ENCODE assay signal across 8 cellular contexts in genomic region chr11:76782526-76783293, GRCh38. TPM values are rescaled to one million over a fixed set of nuclear protein-coding genes. Genes with fewer than 3 reads are reported as not detected.
DNase-seq lines count a peak whose midpoint lies in the region; ATAC-seq, FAIRE-seq and TF ChIP-seq lines count a peak whose summit lies in the region.

No MANE protein-coding gene starts in this region.

- POLR2A ChIA-PET in K562 (lab: Yijun Ruan, JAX): interaction anchor here (0.6 to 2.2 kb wide), 6 partner anchors 19 to 82 kb away, joined by 3 to 7 read pairs (median 4); no protein-coding TSS in a partner anchor

- peaks cover 33 to 49% of the 10 kb centered on the region in 2 experiments for H3K4me1 ChIP-seq in K562 (replicated peaks in 1 of 2; ENCODE audit: control insufficient read depth in 2 of 2, insufficient read depth in 2 of 2, low read length in 2 of 2)

- peak overlapping the region; percentile 50; the same call in 2 of the 3 replicates for H3K27ac ChIP-seq in K562 (ENCODE audit: extremely low read depth, low read depth, low read length)

- in situ Hi-C loops in K562 (cut with MboI): loop anchor here (5.0 kb wide), 1 partner anchor 45 kb away; no protein-coding TSS in a partner anchor

- H3K79me2 ChIP-seq in K562 (ENCODE audit: control insufficient read depth, insufficient read depth, low read length): peaks cover 45% of the 10 kb centered on the region

- no peaks in the 10 kb centered on the region for H3K27me3 ChIP-seq in K562 (ENCODE audit: control insufficient read depth in 2 of 2, insufficient read depth in 2 of 2, low read length in 2 of 2)

- CTCF ChIA-PET in K562 (lab: Yijun Ruan, JAX; ENCODE audit: low intra/inter-chr PET ratio): no interaction called here

- no peak for TF ChIP-seq RAD21 in K562 (CRISPR knock-in tag; conservative IDR thresholded peaks at IDR 0.05 in 1 of 2, IDR thresholded peaks at IDR 0.05 in 1 of 2)

- BruUV-seq in K562 (replicated peaks; lab: Mats Ljungman, UMichigan): TSS peak; percentile 87

- peak overlapping the region; percentile 71 for H3K4me3 ChIP-seq in K562

- ATAC-seq in K562: peak; percentile 78
- no peak for ATAC-seq in GM19023 (IDR thresholded peaks at IDR 0.05; ENCODE audit: unreplicated experiment)

- H3K9ac ChIP-seq in K562 (ENCODE audit: insufficient read depth in 1 of 2, low read depth in 2 of 2, low read length in 2 of 2): peak overlapping the region; percentile 85 to 99

- H3K36me3 ChIP-seq in K562 (ENCODE audit: control insufficient read depth, insufficient read depth, low read length): peaks cover 9% of the 10 kb centered on the region; the same call in 2 of the 3 replicates

- DNase-seq in GM04503 (ENCODE audit: low read depth) (peak; percentile 63), Kasumi-1 (lab: John Stamatoyannopoulos, UW) (peak; percentile 79 to 84), RCC 7860 (ENCODE audit: low spot score) (peak; percentile 78), K562 (ENCODE audit: extremely low read depth in 1 of 4, low spot score in 3 of 4) (peak; percentile 92 to 95 (median 92)), hippocampal formation (lab: John Stamatoyannopoulos, UW) (peak; percentile 36 to 56), pulmonary artery endothelial cell (ENCODE audit: low read depth, low spot score) (peak; percentile 75), GOT3 (lab: John Stamatoyannopoulos, UW) (no peak)

- peak overlapping the region; percentile 96 for H2AFZ ChIP-seq in K562 (ENCODE audit: low read depth, low read length)

- WGBS in K562 (ENCODE audit: insufficient coverage, low coverage, missing lambda C conversion rate): 2% methylated on average over 18 of the region's 38 CpGs

- H4K20me1 ChIP-seq in K562 (replicated peaks; ENCODE audit: control insufficient read depth, insufficient read depth, low read length): peaks cover 12% of the 10 kb centered on the region

- H3K4me2 ChIP-seq in K562 (ENCODE audit: insufficient read depth, low read length): peak overlapping the region; percentile 92

- FAIRE-seq in RCC 7860 (lab: Jason Lieb, UNC): no peak
- peak; percentile 82 for FAIRE-seq in K562 (lab: Jason Lieb, UNC)

- no peak; the same call in 1 of the 2 replicates for TF ChIP-seq EP300 in K562 (IDR thresholded peaks at IDR 0.05; ENCODE audit: low read length)

- no peaks in the 10 kb centered on the region; the same call in 1 of the 2 replicates for H3K9me3 ChIP-seq in K562 (replicated peaks; ENCODE audit: control insufficient read depth, insufficient read depth, low read depth, low read length)

- TF ChIP-seq CTCF in K562 (IDR thresholded peaks at IDR 0.05 in 2 of 3, conservative IDR thresholded peaks at IDR 0.05 in 1 of 3; ENCODE audit: insufficient read depth in 2 of 3, low read depth in 1 of 3, low read length in 3 of 3): no peak; a peak in 1 of 6 replicates

- H3K9me1 ChIP-seq in K562 (ENCODE audit: control insufficient read depth, insufficient read depth, low read length): peaks cover 3% of the 10 kb centered on the region

- intact Hi-C loops in K562 (cut with micrococcal nuclease): no loop called here

- TF ChIP-seq POLR2A in K562 (conservative IDR thresholded peaks at IDR 0.05): peak; percentile 76

TF ChIP-seq in K562, 482 proteins besides CTCF, POLR2A, EP300 and RAD21 (continues in another document):
- TF ChIP-seq SLC30A9 (CRISPR knock-in tag; IDR thresholded peaks at IDR 0.05) (no peak), ELK3 (CRISPR knock-in tag; IDR thresholded peaks at IDR 0.05) (no peak), FOXM1 (IDR thresholded peaks at IDR 0.05; ENCODE audit: low read depth) (no peak), FOXM1 (CRISPR knock-in tag; IDR thresholded peaks at IDR 0.05; ENCODE audit: low read depth) (no peak), HNRNPK (IDR thresholded peaks at IDR 0.05; ENCODE audit: low read depth, low read length, poor library complexity, severe bottlenecking) (no peak), RBM22 (IDR thresholded peaks at IDR 0.05; ENCODE audit: low read depth, low read length, poor library complexity, severe bottlenecking) (no peak), PURB (CRISPR knock-in tag; IDR thresholded peaks at IDR 0.05; ENCODE audit: low read depth) (no peak), NFIC (IDR thresholded peaks at IDR 0.05) (peak; percentile 49; the same call in 1 of the 2 replicates), SNIP1 (IDR thresholded peaks at IDR 0.05; ENCODE audit: low read depth) (no peak), SRSF3 (IDR thresholded peaks at IDR 0.05; ENCODE audit: insufficient read depth, low read length) (no peak), RHOXF2B (CRISPR knock-in tag; conservative IDR thresholded peaks at IDR 0.05) (no peak), ZC3H4 (CRISPR knock-in tag; IDR thresholded peaks at IDR 0.05; ENCODE audit: borderline replicate concordance) (no peak)
- TF ChIP-seq, protein P1, sequence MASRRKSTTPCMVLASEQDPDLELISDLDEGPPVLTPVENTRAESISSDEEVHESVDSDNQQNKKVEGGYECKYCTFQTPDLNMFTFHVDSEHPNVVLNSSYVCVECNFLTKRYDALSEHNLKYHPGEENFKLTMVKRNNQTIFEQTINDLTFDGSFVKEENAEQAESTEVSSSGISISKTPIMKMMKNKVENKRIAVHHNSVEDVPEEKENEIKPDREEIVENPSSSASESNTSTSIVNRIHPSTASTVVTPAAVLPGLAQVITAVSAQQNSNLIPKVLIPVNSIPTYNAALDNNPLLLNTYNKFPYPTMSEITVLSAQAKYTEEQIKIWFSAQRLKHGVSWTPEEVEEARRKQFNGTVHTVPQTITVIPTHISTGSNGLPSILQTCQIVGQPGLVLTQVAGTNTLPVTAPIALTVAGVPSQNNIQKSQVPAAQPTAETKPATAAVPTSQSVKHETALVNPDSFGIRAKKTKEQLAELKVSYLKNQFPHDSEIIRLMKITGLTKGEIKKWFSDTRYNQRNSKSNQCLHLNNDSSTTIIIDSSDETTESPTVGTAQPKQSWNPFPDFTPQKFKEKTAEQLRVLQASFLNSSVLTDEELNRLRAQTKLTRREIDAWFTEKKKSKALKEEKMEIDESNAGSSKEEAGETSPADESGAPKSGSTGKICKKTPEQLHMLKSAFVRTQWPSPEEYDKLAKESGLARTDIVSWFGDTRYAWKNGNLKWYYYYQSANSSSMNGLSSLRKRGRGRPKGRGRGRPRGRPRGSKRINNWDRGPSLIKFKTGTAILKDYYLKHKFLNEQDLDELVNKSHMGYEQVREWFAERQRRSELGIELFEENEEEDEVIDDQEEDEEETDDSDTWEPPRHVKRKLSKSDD (conservative IDR thresholded peaks at IDR 0.05; ENCODE audit: low read length): no peak
- TF ChIP-seq, protein P2, sequence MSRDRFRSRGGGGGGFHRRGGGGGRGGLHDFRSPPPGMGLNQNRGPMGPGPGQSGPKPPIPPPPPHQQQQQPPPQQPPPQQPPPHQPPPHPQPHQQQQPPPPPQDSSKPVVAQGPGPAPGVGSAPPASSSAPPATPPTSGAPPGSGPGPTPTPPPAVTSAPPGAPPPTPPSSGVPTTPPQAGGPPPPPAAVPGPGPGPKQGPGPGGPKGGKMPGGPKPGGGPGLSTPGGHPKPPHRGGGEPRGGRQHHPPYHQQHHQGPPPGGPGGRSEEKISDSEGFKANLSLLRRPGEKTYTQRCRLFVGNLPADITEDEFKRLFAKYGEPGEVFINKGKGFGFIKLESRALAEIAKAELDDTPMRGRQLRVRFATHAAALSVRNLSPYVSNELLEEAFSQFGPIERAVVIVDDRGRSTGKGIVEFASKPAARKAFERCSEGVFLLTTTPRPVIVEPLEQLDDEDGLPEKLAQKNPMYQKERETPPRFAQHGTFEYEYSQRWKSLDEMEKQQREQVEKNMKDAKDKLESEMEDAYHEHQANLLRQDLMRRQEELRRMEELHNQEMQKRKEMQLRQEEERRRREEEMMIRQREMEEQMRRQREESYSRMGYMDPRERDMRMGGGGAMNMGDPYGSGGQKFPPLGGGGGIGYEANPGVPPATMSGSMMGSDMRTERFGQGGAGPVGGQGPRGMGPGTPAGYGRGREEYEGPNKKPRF (IDR thresholded peaks at IDR 0.05; ENCODE audit: low read depth, low read length): no peak
- TF ChIP-seq, protein P3, sequence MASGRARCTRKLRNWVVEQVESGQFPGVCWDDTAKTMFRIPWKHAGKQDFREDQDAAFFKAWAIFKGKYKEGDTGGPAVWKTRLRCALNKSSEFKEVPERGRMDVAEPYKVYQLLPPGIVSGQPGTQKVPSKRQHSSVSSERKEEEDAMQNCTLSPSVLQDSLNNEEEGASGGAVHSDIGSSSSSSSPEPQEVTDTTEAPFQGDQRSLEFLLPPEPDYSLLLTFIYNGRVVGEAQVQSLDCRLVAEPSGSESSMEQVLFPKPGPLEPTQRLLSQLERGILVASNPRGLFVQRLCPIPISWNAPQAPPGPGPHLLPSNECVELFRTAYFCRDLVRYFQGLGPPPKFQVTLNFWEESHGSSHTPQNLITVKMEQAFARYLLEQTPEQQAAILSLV (tag; IDR thresholded peaks at IDR 0.05): no peak

RNA-seq across cellular contexts. Expression of gene TSKU, which starts 0.4 kb away (rescaled TPM):
- 11.1 and 28.4 TPM in 2 replicates for total RNA-seq in K562 (2011; cell fraction: chromatin; rRNA removed; ENCODE audit: low replicate concordance)
- total RNA-seq in K562 (2011; cell fraction: nucleolus; rRNA removed): 25.8 and 29.7 TPM in 2 replicates
- 21.8 and 26.4 TPM in 2 replicates for total RNA-seq in K562 (2011; cell fraction: nucleoplasm; rRNA removed)
- 8.4 and 14.1 TPM in 2 replicates for total RNA-seq in K562 (2014; rRNA removed)
- total RNA-seq in K562 (2014; rRNA removed; fragmentation: Illumina TruSeq; extraction: Trizol): 3.3 and 4.2 TPM in 2 replicates
- total RNA-seq in K562 (2015; rRNA removed; fragmentation: Illumina TruSeq; extraction: Trizol): 6.6 and 6.8 TPM in 2 replicates
- 11.9 and 14.1 TPM in 2 replicates for total RNA-seq in K562 (2021)
- 10.1 and 13.8 TPM in 2 replicates for polyA plus RNA-seq in K562 (2011; rRNA removed)
- polyA plus RNA-seq in K562 (2011; cell fraction: cytosol; rRNA removed): 13.9 and 37.3 TPM in 2 replicates
- 7.1 and 14.0 TPM in 2 replicates for polyA plus RNA-seq in K562 (2011; cell fraction: nucleus; rRNA removed)
- 11.1 and 12.1 TPM in 2 replicates for polyA plus RNA-seq in K562 (2012)
- 8.4 and 12.1 TPM in 2 replicates for polyA plus RNA-seq in K562 (2014; fragmentation: Illumina TruSeq; extraction: Trizol)
- polyA plus RNA-seq in K562 (2014; fragmentation: Nextera tagmentation; extraction: Ambion mirVana): 1 to 10 TPM in 1 of 2 experiments, under 1 TPM in 1; 0.60 to 1.0 TPM
- polyA plus RNA-seq in K562 (2014; rRNA removed): 9.1 and 12.3 TPM in 2 replicates
- polyA minus RNA-seq in K562 (2011; rRNA and poly(A)+ RNA removed): 7.3 and 10.2 TPM in 2 replicates
- polyA minus RNA-seq in K562 (2011; cell fraction: cytosol; rRNA and poly(A)+ RNA removed): 11.4 and 12.7 TPM in 2 replicates
- 12.3 and 13.4 TPM in 2 replicates for polyA minus RNA-seq in K562 (2011; cell fraction: nucleus; rRNA and poly(A)+ RNA removed)
- total RNA-seq in pulmonary artery endothelial cell: 3.1 and 5.0 TPM in 2 replicates
